9 cellular contexts compared by ENCODE assay signal in the genomic region with DNA sequence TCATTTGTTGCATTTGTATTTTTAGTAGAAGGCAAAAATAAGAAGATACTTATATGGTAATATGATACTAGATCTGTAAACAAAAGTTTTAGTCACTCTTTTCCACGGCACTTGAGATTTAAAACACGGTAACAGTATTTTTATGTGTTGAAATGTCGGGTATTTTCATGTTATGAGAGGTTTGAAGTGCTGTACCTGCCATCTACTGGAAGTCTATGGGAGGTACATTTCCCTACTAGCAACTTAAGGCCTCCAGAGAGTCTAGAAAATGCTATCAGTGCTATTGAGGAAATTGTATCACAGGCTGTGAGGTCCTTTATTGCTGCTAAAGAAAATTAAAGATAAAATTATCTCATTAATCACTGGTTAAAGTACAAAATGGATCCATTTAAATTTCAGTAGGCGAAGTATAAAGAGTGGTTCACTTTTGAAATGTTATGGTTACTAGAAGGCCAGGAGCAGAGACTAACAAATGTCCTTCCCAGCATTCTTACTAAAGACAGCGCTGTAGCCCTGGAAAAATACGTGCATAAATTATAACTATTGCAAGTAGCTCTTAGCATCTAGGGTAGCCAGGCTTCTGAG.
DNase-seq lines count a peak whose midpoint lies in the region; ATAC-seq, FAIRE-seq and TF ChIP-seq lines count a peak whose summit lies in the region.
"Had no signal": no experiment of that assay in that cellular context is flagged by ENCODE, and none has a peak within 500 bp of the region (broad histone marks: within the 10 kb centered on the region; RNA-seq: fewer than 3 reads in every experiment).

No MANE protein-coding gene starts in this region.

- no peaks in the 10 kb centered on the region for H3K27me3 ChIP-seq in GM12878 (replicated peaks in 1 of 2; ENCODE audit: control insufficient read depth in 2 of 2, insufficient read depth in 2 of 2, low read length in 1 of 2)
- H3K27me3 ChIP-seq in tibial nerve = no peaks in the 10 kb centered on the region

- H3K4me2 ChIP-seq in GM12878 (ENCODE audit: control insufficient read depth, insufficient read depth) = no peak overlapping the region

- no peak for TF ChIP-seq POLR2A in GM12878 (IDR thresholded peaks at IDR 0.05; ENCODE audit: low read depth, low read length)
- no peak for TF ChIP-seq POLR2A in tibial nerve (IDR thresholded peaks at IDR 0.05)

- RAD21 ChIA-PET in GM12878 (lab: Charles Lee; ENCODE audit: unreplicated experiment) = no interaction called here

- no peak overlapping the region for H2AFZ ChIP-seq in GM12878 (ENCODE audit: control insufficient read depth, low read depth, low read length)

- peak; percentile 87 for DNase-seq in DMS79 (lab: John Stamatoyannopoulos, UW)
- DNase-seq in NCI-H2227 (lab: John Stamatoyannopoulos, UW; ENCODE audit: unreplicated experiment) = peak; percentile 52
- DNase-seq in GM12878 (ENCODE audit: low read depth, low spot score) = no peak
- DNase-seq in inferior parietal cortex (ENCODE audit: extremely low spot score) = peak; percentile 64
- DNase-seq in tibial nerve (ENCODE audit: low spot score in 2 of 2) = peak in 1 of 2 donors; percentile 23
- no peak for DNase-seq in activated effector memory CD4-positive, alpha-beta T cell treated with anti-CD3 and anti-CD28 coated beads, Interleukin-2, amount 50 U/mL, for 16 hours

- H3K79me2 ChIP-seq in GM12878 (ENCODE audit: control insufficient read depth, insufficient read depth, low read length) = no peaks in the 10 kb centered on the region

- peak; percentile 66 for TF ChIP-seq RAD21 in GM12878 (IDR thresholded peaks at IDR 0.05; ENCODE audit: insufficient read depth, low read depth, low read length)

- in situ Hi-C loops in GM12878 (cut with MboI) = loop anchor here (10.0 kb wide), 1 partner anchor 450 kb away; no protein-coding TSS in a partner anchor

- TF ChIP-seq EP300 in GM12878 (IDR thresholded peaks at IDR 0.05; ENCODE audit: borderline replicate concordance in 1 of 2, control insufficient read depth in 1 of 2, low read depth in 2 of 2, low read length in 2 of 2) (no peak), tibial nerve (IDR thresholded peaks at IDR 0.05) (no peak)

- no peaks in the 10 kb centered on the region for H3K36me3 ChIP-seq in GM12878 (ENCODE audit: control insufficient read depth in 2 of 2, insufficient read depth in 2 of 2, low read length in 1 of 2)
- H3K36me3 ChIP-seq in tibial nerve = no peaks in the 10 kb centered on the region

- no peak for FAIRE-seq in GM12878 (lab: Jason Lieb, UNC)

- no peak overlapping the region for H3K9ac ChIP-seq in GM12878 (ENCODE audit: control insufficient read depth, insufficient read depth, low read length)

- POLR2A ChIA-PET in GM12878 (lab: Charles Lee) = no interaction called here

- ATAC-seq in HG02885 (IDR thresholded peaks at IDR 0.05; ENCODE audit: poor library complexity, unreplicated experiment) = peak; percentile 67
- peak; percentile 55 for ATAC-seq in GM12878
- ATAC-seq in HG03139 (IDR thresholded peaks at IDR 0.05; ENCODE audit: unreplicated experiment) = no peak

- intact Hi-C loops in GM12878 (cut with micrococcal nuclease; ENCODE audit: unreplicated experiment) = loop anchor here (1.0 to 10.0 kb wide), 2 partner anchors 456 to 1250 kb away; no protein-coding TSS in a partner anchor

- H3K27ac ChIP-seq in GM12878 (ENCODE audit: control insufficient read depth, insufficient read depth) (no peak overlapping the region), tibial nerve (no peak overlapping the region)
- H3K27ac ChIP-seq: skin epidermis had no signal

- H3K9me3 ChIP-seq in GM12878 (replicated peaks; ENCODE audit: control insufficient read depth, insufficient read depth, low read length) (no peaks in the 10 kb centered on the region), tibial nerve (no peaks in the 10 kb centered on the region)

- H3K4me3 ChIP-seq in GM12878 (no peak overlapping the region), tibial nerve (no peak overlapping the region)
- H3K4me3 ChIP-seq: skin epidermis had no signal

- H4K20me1 ChIP-seq in GM12878 (ENCODE audit: control insufficient read depth, insufficient read depth) = no peaks in the 10 kb centered on the region

- TF ChIP-seq CTCF in GM12878 (IDR thresholded peaks at IDR 0.05 in 2 of 3, conservative IDR thresholded peaks at IDR 0.05 in 1 of 3; ENCODE audit: control insufficient read depth in 2 of 3, extremely low read depth in 1 of 3, insufficient read depth in 1 of 3, low read depth in 3 of 3, low read length in 3 of 3) = peak; percentile 41 to 48 (median 45); a peak in 5 of 6 replicates
- TF ChIP-seq CTCF in tibial nerve (IDR thresholded peaks at IDR 0.05) = peak; percentile 28 to 75 (median 65)

- SMC1A ChIA-PET in GM12878 (lab: Charles Lee; ENCODE audit: uncharacterized antibody, unreplicated experiment) = no interaction called here

- no peaks in the 10 kb centered on the region for H3K4me1 ChIP-seq in GM12878 (ENCODE audit: control insufficient read depth, insufficient read depth, low read length)
- H3K4me1 ChIP-seq in tibial nerve = peaks cover 0 to 3% (median 0%) of the 10 kb centered on the region in 4 donors

- WGBS in GM12878 (ENCODE audit: insufficient coverage, insufficient replicate concordance, low lambda C conversion rate, missing lambda C conversion rate) = 15% methylated on average over 6 of the region's 6 CpGs
- WGBS in tibial nerve, 2 donors = 34 to 35% methylated on average over 6 of the region's 6 CpGs

- BruUV-seq in GM12878 (replicated peaks; lab: Mats Ljungman, UMichigan) = no TSS peak

- CTCF ChIA-PET in GM12878 (lab: Yijun Ruan, JAX) = interaction anchor here (1.1 kb wide), 1 partner anchor 455 kb away, joined by 5 read pairs; no protein-coding TSS in a partner anchor

TF ChIP-seq in GM12878, 131 proteins besides CTCF, POLR2A, EP300 and RAD21:
- TF ChIP-seq, protein P1, sequence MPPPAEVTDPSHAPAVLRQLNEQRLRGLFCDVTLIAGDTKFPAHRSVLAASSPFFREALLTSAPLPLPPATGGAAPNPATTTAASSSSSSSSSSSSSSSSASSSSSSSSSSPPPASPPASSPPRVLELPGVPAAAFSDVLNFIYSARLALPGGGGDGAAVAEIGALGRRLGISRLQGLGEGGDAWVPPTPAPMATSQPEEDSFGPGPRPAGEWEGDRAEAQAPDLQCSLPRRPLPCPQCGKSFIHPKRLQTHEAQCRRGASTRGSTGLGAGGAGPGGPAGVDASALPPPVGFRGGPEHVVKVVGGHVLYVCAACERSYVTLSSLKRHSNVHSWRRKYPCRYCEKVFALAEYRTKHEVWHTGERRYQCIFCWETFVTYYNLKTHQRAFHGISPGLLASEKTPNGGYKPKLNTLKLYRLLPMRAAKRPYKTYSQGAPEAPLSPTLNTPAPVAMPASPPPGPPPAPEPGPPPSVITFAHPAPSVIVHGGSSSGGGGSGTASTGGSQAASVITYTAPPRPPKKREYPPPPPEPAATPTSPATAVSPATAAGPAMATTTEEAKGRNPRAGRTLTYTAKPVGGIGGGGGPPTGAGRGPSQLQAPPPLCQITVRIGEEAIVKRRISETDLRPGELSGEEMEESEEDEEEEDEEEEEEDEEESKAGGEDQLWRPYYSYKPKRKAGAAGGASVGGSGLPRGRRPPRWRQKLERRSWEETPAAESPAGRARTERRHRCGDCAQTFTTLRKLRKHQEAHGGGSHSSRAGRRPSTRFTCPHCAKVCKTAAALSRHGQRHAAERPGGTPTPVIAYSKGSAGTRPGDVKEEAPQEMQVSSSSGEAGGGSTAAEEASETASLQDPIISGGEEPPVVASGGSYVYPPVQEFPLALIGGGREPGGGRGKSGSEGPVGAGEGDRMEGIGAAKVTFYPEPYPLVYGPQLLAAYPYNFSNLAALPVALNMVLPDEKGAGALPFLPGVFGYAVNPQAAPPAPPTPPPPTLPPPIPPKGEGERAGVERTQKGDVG (CRISPR knock-in tag; IDR thresholded peaks at IDR 0.05) = no peak
- peak; percentile 41; the same call in 1 of the 2 replicates for TF ChIP-seq SMC3 (IDR thresholded peaks at IDR 0.05; ENCODE audit: borderline replicate concordance, low read length)

Comparison
In these comparisons a context has a peak if more than half of its experiments do, and no peak if none do; other contexts are left out.
1. DNase-seq: peak in DMS79 (single experiment), NCI-H2227 (single experiment) and inferior parietal cortex (single experiment); none in GM12878 (single experiment) and activated effector memory CD4-positive, alpha-beta T cell treated with anti-CD3 and anti-CD28 coated beads, Interleukin-2, amount 50 U/mL, for 16 hours (single experiment).